1 cellular context compared by ENCODE assay signal in genomic region chr2:61180686-61181085, GRCh38.
TF ChIP-seq lines count a peak whose summit lies in the region.

No MANE protein-coding gene starts in this region.

TF ChIP-seq in HepG2, 621 proteins besides CTCF, POLR2A, EP300 and RAD21 (continued from another document):
- TF ChIP-seq ZNF646 (CRISPR knock-in tag; IDR thresholded peaks at IDR 0.05) (no peak), CAMTA2 (CRISPR knock-in tag; IDR thresholded peaks at IDR 0.05; ENCODE audit: borderline replicate concordance) (0 out of 2 replicates have a peak, but pooled peaks have one; percentile 36), ZNF678 (CRISPR knock-in tag; IDR thresholded peaks at IDR 0.05) (no peak), ZNF652 (CRISPR knock-in tag; IDR thresholded peaks at IDR 0.05; ENCODE audit: borderline replicate concordance, low read depth) (no peak), NRL (CRISPR knock-in tag; IDR thresholded peaks at IDR 0.05; ENCODE audit: borderline replicate concordance) (peak; percentile 1; the same call in 1 of the 2 replicates), PHF21A (CRISPR knock-in tag; IDR thresholded peaks at IDR 0.05) (no peak), SATB2 (CRISPR knock-in tag; IDR thresholded peaks at IDR 0.05) (no peak)
TF ChIP-seq in HepG2: peak in this region for 3.
